In genomic region chr6:108165714-108166663, GRCh38 we compare ENCODE assay signal across 12 cellular contexts. TPM values are rescaled to one million over a fixed set of nuclear protein-coding genes. Genes with fewer than 3 reads are reported as not detected.
DNase-seq lines count a peak whose midpoint lies in the region; ATAC-seq, FAIRE-seq and TF ChIP-seq lines count a peak whose summit lies in the region.
"Had no signal": no experiment of that assay in that cellular context is flagged by ENCODE, and none has a peak within 500 bp of the region (broad histone marks: within the 10 kb centered on the region; RNA-seq: fewer than 3 reads in every experiment).

NR2E1 (plus strand) TSS chr6:108166022; CDS start chr6:108166766, 744 bp downstream.

- H3K4me3 ChIP-seq in H1 (ENCODE audit: extremely low read depth in 1 of 4, insufficient read depth in 2 of 4, low read depth in 3 of 4, low read length in 4 of 4), result peak within 1 kb of the TSS; percentile 26 to 49 (median 34); a peak in 7 of 8 replicates
- H3K4me3 ChIP-seq in pancreas, result peak within 1 kb of the TSS in 3 of 4 donors; percentile 2 to 44 (median 4)

- H3K23me2 ChIP-seq in H1 (ENCODE audit: low read depth, low read length), result peaks cover 7% of the 10 kb centered on the region; the same call in 1 of the 2 replicates

- peak within 1 kb of the TSS; percentile 98; the same call in 1 of the 2 replicates for H2BK15ac ChIP-seq in H1 (ENCODE audit: low read length)

- H3K79me2 ChIP-seq in H1 (ENCODE audit: control insufficient read depth in 1 of 2, insufficient read depth in 2 of 2, low read length in 2 of 2), result no peaks in the 10 kb centered on the region

- H4K8ac ChIP-seq in H1 (ENCODE audit: extremely low read depth, insufficient read depth, low read length), result no peak within 1 kb of the TSS; the same call in 1 of the 2 replicates

- H3K4ac ChIP-seq in H1 (replicated peaks; ENCODE audit: insufficient read length, low read depth, low read length), result no peak within 1 kb of the TSS

- H2BK5ac ChIP-seq in H1 (ENCODE audit: low read depth, low read length), result no peak within 1 kb of the TSS

- no peak for TF ChIP-seq EP300 in H1 (IDR thresholded peaks at IDR 0.05; ENCODE audit: borderline replicate concordance in 1 of 2, low read depth in 2 of 2, low read length in 2 of 2)

- no peak for TF ChIP-seq POLR2A in H1 (IDR thresholded peaks at IDR 0.05; ENCODE audit: control extremely low read depth in 1 of 2, low read depth in 2 of 2, low read length in 2 of 2)

- peak within 1 kb of the TSS; percentile 76 to 83 for H3K4me2 ChIP-seq in H1 (ENCODE audit: insufficient read depth in 1 of 2, low read depth in 2 of 2, low read length in 2 of 2)

- peak within 1 kb of the TSS; percentile 24 for H3K18ac ChIP-seq in H1 (ENCODE audit: extremely low read depth, low read length)

- no peak within 1 kb of the TSS for H3K14ac ChIP-seq in H1 (ENCODE audit: insufficient read length)

- H2AK5ac ChIP-seq in H1 (ENCODE audit: low read depth, low read length), result no peak within 1 kb of the TSS

- TF ChIP-seq CTCF in H1 (IDR thresholded peaks at IDR 0.05; ENCODE audit: control extremely low read depth in 1 of 3, insufficient read depth in 1 of 3, low read depth in 1 of 3, low read length in 3 of 3) (no peak), pancreas (IDR thresholded peaks at IDR 0.05) (no peak)

- H3K4me1 ChIP-seq in H1 (replicated peaks in 1 of 4; ENCODE audit: control insufficient read depth in 3 of 4, insufficient read depth in 4 of 4, low read length in 3 of 4) (peaks cover 10 to 54% (median 34%) of the 10 kb centered on the region in 4 experiments), pancreas (peaks cover 0 to 14% (median 10%) of the 10 kb centered on the region in 3 donors)

- intact Hi-C loops in pancreas (cut with DNase I), result no loop called here
- intact Hi-C loops in Right ventricle myocardium inferior (cut with DNase I), result no loop called here

- DNase-seq in DMS53 (lab: John Stamatoyannopoulos, UW), result peak; percentile 48
- no peak for DNase-seq in DMS53 treated with DMSO at 0.1 percent for 48 hours (lab: John Stamatoyannopoulos, UW; ENCODE audit: unreplicated experiment)
- peak; percentile 25 to 49 for DNase-seq in NCI-H526 (lab: John Stamatoyannopoulos, UW)
- DNase-seq in H1 (ENCODE audit: low read depth in 1 of 2, low spot score in 2 of 2), result peak in 1 of 2 experiments; percentile 73
- peak in 2 of 6 donors; percentile 50 to 59 for DNase-seq in pancreas
- DNase-seq in stimulated activated CD4-positive, alpha-beta T cell treated with anti-CD3 and anti-CD28 coated beads, Interleukin-4, amount 100 ng/mL, for 4 hours, result no peak
- DNase-seq in Right ventricle myocardium inferior (ENCODE audit: missing footprints), result no peak
- DNase-seq: amniotic stem cell, NCI-H510A had no signal

- ATAC-seq in pancreas (peak in 2 of 4 donors; percentile 44 to 53), GM21447 (IDR thresholded peaks at IDR 0.05; ENCODE audit: unreplicated experiment) (no peak), Right ventricle myocardium inferior (no peak)

- no peak within 1 kb of the TSS for H3K9ac ChIP-seq in H1 (replicated peaks in 1 of 4; ENCODE audit: extremely low read depth in 1 of 4, low read depth in 3 of 4, low read length in 3 of 4)

- H3K27me3 ChIP-seq in H1 (replicated peaks in 1 of 4; ENCODE audit: control insufficient read depth in 3 of 4, extremely low read depth in 1 of 4, insufficient read depth in 3 of 4, low read length in 3 of 4) (peaks cover 93 to 100% (median 99%) of the 10 kb centered on the region in 4 experiments), pancreas (peaks cover 4 to 78% (median 23%) of the 10 kb centered on the region in 4 donors)

- TF ChIP-seq RAD21 in H1 (IDR thresholded peaks at IDR 0.05 in 1 of 2, conservative IDR thresholded peaks at IDR 0.05 in 1 of 2; ENCODE audit: low read depth in 2 of 2, low read length in 2 of 2), result no peak

- no peak within 1 kb of the TSS for H2AFZ ChIP-seq in H1 (ENCODE audit: low read length)

- FAIRE-seq in H1 (lab: Jason Lieb, UNC) (no peak), pancreas (lab: Jason Lieb, UNC) (no peak)

- no peak within 1 kb of the TSS for H4K5ac ChIP-seq in H1 (ENCODE audit: insufficient read length, low read depth, low read length)

- H3K23ac ChIP-seq in H1 (ENCODE audit: insufficient read length), result no peak within 1 kb of the TSS

- no peak within 1 kb of the TSS for H3K27ac ChIP-seq in H1 (ENCODE audit: low read depth, low read length)
- no peak within 1 kb of the TSS for H3K27ac ChIP-seq in pancreas
- H3K27ac ChIP-seq: 22Rv1, right atrium auricular region had no signal

- no peak within 1 kb of the TSS for H3K56ac ChIP-seq in H1 (replicated peaks; ENCODE audit: insufficient read length, low read depth, low read length)

- H2BK120ac ChIP-seq in H1 (replicated peaks; ENCODE audit: low read depth, low read length), result no peak within 1 kb of the TSS

- peaks cover 22 to 29% of the 10 kb centered on the region in 2 experiments for H4K20me1 ChIP-seq in H1 (replicated peaks in 1 of 2; ENCODE audit: control insufficient read depth in 1 of 2, insufficient read depth in 2 of 2, low read length in 2 of 2)

- H3K79me1 ChIP-seq in H1 (ENCODE audit: low read depth, low read length), result no peaks in the 10 kb centered on the region

- 0 out of 2 replicates have a peak within 1 kb of the TSS, but pooled peaks have one; percentile 75 for H2BK12ac ChIP-seq in H1 (ENCODE audit: low read depth, low read length)

- CTCF ChIA-PET in H1 (lab: Charles Lee; ENCODE audit: partially characterized antibody), result interaction anchor here (0.8 to 10.8 kb wide), 9 partner anchors 10 to 326 kb away, joined by 3 to 85 read pairs (median 6); no protein-coding TSS in a partner anchor

- H4K91ac ChIP-seq in H1 (replicated peaks; ENCODE audit: insufficient read length, low read length), result no peak within 1 kb of the TSS

- peak within 1 kb of the TSS; percentile 48; the same call in 1 of the 2 replicates for H2BK20ac ChIP-seq in H1 (ENCODE audit: low read length)

- POLR2A ChIA-PET in H1 (lab: Charles Lee; ENCODE audit: partially characterized antibody), result interaction anchor here (0.7 to 1.6 kb wide), 4 partner anchors 10 to 47 kb away, joined by 3 to 6 read pairs (median 4); no protein-coding TSS in a partner anchor

- H3K36me3 ChIP-seq in H1 (ENCODE audit: control insufficient read depth in 2 of 4, insufficient read depth in 4 of 4, low read length in 3 of 4) (peaks cover 0 to 5% (median 0%) of the 10 kb centered on the region in 4 experiments; a peak in 1 of 8 replicates), pancreas (no peaks in the 10 kb centered on the region)
- H3K36me3 ChIP-seq: right atrium auricular region had no signal

- WGBS in H1 (ENCODE audit: extremely low coverage in 1 of 2, insufficient coverage in 1 of 2, insufficient read length in 1 of 2, insufficient replicate concordance in 2 of 2, low coverage in 1 of 2, low lambda C conversion rate in 2 of 2, missing lambda C conversion rate in 1 of 2), 2 experiments, result 2% methylated on average over 54 of the region's 54 CpGs; no CpG with 5 or more reads in 1 of the 2 experiments
- 3% methylated on average over 54 of the region's 54 CpGs for WGBS in pancreas, 2 donors

- H3K9me3 ChIP-seq in H1 (ENCODE audit: insufficient read depth in 2 of 2, low read depth in 1 of 2, low read length in 1 of 2) (no peaks in the 10 kb centered on the region), pancreas (no peaks in the 10 kb centered on the region)
- H3K9me3 ChIP-seq: right atrium auricular region had no signal

TF ChIP-seq in H1, 55 proteins besides CTCF, POLR2A, EP300 and RAD21 (continues in another document):
- no peak for TF ChIP-seq FOSL1 (IDR thresholded peaks at IDR 0.05; ENCODE audit: insufficient read depth, low read depth, low read length)
- peak; percentile 92 for TF ChIP-seq RNF2 (IDR thresholded peaks at IDR 0.05; ENCODE audit: borderline replicate concordance, low read depth, low read length, missing control alignments, poor library complexity, severe bottlenecking)
- no peak for TF ChIP-seq CHD2 (IDR thresholded peaks at IDR 0.05; ENCODE audit: low read length)

RNA-seq across cellular contexts. Expression of gene NR2E1, which starts in this region (rescaled TPM):
- total RNA-seq in H1 (2021; fragmentation: NEBNext Ultra II Directional; extraction: Animal tissue kit (Norgen Biotek cat#: 25700)), result not detected in 2 replicates
- polyA plus RNA-seq in H1 (2011; rRNA removed) (not detected in 2 replicates), pancreas (under 1 TPM in 1 of 2 donors, not detected in 1; 0.02 TPM)
- not detected for polyA plus RNA-seq in H1 (2011; cell fraction: cytosol; rRNA removed)
- polyA plus RNA-seq in H1 (2011; cell fraction: nucleus; rRNA removed), result not detected
- polyA plus RNA-seq in H1 (2012, experiment 1 of 2), result not detected in 4 replicates
- polyA plus RNA-seq in H1 (2012, experiment 2 of 2), result not detected
- not detected for polyA plus RNA-seq in H1 (2013, experiment 1 of 2)
- not detected for polyA plus RNA-seq in H1 (2013, experiment 2 of 2)
- not detected in 2 replicates for polyA minus RNA-seq in H1 (2011; rRNA and poly(A)+ RNA removed)
- polyA minus RNA-seq in H1 (2011; cell fraction: cytosol; rRNA and poly(A)+ RNA removed), result not detected
- polyA minus RNA-seq in H1 (2011; cell fraction: nucleus; rRNA and poly(A)+ RNA removed), result not detected
- total RNA-seq in pancreas (under 1 TPM in 2 of 6 donors, not detected in 4; 0.06 to 0.19 TPM), Right ventricle myocardium inferior (not detected)
- total RNA-seq: right atrium auricular region had no signal

Comparison
In these comparisons a context has a peak if more than half of its experiments do, and no peak if none do; other contexts are left out.
1. DNase-seq: peak in DMS53 (single experiment) and NCI-H526 (2 of 2); none in DMS53 treated with DMSO at 0.1 percent for 48 hours (single experiment), stimulated activated CD4-positive, alpha-beta T cell treated with anti-CD3 and anti-CD28 coated beads, Interleukin-4, amount 100 ng/mL, for 4 hours (0 of 2) and Right ventricle myocardium inferior (single experiment).